In the genomic region with DNA sequence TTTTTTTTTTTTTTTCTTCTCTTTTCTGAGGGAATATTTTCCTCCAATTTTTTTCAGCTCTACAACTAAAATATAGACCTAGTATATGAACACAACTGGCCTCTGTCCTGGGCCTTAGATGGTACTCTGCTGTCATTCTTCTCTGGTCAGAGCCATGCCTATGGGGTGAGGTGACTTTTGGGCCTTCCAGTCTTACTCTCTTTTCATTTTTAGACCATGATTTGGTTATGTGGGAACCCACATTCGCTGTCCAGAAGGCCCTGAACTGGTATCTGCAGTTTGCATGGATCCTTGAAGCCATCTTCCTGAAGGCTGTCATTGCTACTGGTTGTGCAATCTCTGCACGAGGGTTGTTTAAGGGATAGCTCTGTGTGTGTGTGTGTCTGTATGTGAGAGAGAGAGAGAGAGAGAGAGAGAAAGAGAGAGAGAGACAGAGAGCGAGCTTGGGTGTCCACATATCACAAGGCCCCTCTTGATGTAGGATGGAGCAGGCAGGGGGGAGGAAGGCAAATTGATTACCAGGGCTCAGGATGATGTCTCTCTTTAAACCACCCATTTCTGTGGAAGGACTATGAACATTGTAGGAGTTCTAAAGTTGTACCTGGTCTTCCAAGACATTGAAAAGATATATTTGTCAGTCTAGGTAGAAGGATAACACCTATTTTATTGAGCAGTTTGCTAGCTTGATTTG, we compare ENCODE assay signal across 12 cellular contexts. TPM values are rescaled to one million over a fixed set of nuclear protein-coding genes. Genes with fewer than 3 reads are reported as not detected.
DNase-seq lines count a peak whose midpoint lies in the region; ATAC-seq and TF ChIP-seq lines count a peak whose summit lies in the region.
"Had no signal": no experiment of that assay in that cellular context is flagged by ENCODE, and none has a peak within 500 bp of the region (broad histone marks: within the 10 kb centered on the region; RNA-seq: fewer than 3 reads in every experiment).

No MANE protein-coding gene starts in this region.

- H3K79me2 ChIP-seq in DOHH2 (ENCODE audit: control insufficient read depth, low read length) = peaks cover 95% of the 10 kb centered on the region

- 0 out of 2 replicates have a peak, but pooled peaks cover 3% of the 10 kb centered on the region for H4K20me1 ChIP-seq in DOHH2 (ENCODE audit: control insufficient read depth, insufficient read depth, low read depth, low read length)

- H3K9me3 ChIP-seq in DOHH2 (ENCODE audit: control insufficient read depth, insufficient read depth, low read length) (no peaks in the 10 kb centered on the region), RWPE2 (ENCODE audit: severe bottlenecking) (no peaks in the 10 kb centered on the region), skeletal muscle satellite cell (replicated peaks; ENCODE audit: low read length) (no peaks in the 10 kb centered on the region)
- H3K9me3 ChIP-seq: HAP-1, SJCRH30 had no signal

- H3K4me2 ChIP-seq in DOHH2 (ENCODE audit: low read length) = 0 out of 2 replicates have a peak overlapping the region, but pooled peaks have one; percentile 3
- peak overlapping the region; percentile 32 for H3K4me2 ChIP-seq in skeletal muscle satellite cell (ENCODE audit: low read length)

- no peak for ATAC-seq in RWPE2 (ENCODE audit: low read depth)
- no peak for ATAC-seq in GM21360 (IDR thresholded peaks at IDR 0.05; ENCODE audit: unreplicated experiment)

- H3K27me3 ChIP-seq in DOHH2 (ENCODE audit: control insufficient read depth, low read length) (no peaks in the 10 kb centered on the region), RWPE2 (ENCODE audit: insufficient read depth, poor library complexity, severe bottlenecking) (no peaks in the 10 kb centered on the region), skeletal muscle satellite cell (ENCODE audit: control insufficient read depth, insufficient read depth, low read length) (no peaks in the 10 kb centered on the region)
- H3K27me3 ChIP-seq: SJCRH30 had no signal

- H3K9me2 ChIP-seq in DOHH2 (replicated peaks; ENCODE audit: control insufficient read depth, low read length) = no peaks in the 10 kb centered on the region

- no peak overlapping the region for H3K27ac ChIP-seq in DOHH2 (ENCODE audit: low read depth, low read length)
- peak overlapping the region; percentile 99 for H3K27ac ChIP-seq in RWPE2 (ENCODE audit: poor library complexity, severe bottlenecking)
- H3K27ac ChIP-seq in epithelial cell of prostate = peak overlapping the region; percentile 96
- H3K27ac ChIP-seq: SJCRH30 had no signal

- no peak for DNase-seq in RWPE2 (ENCODE audit: low spot score)
- no peak for DNase-seq in epithelial cell of prostate (ENCODE audit: low read depth, low spot score)
- DNase-seq in activated gamma-delta T cell treated with Interleukin-2 at 50 U/mL for 16 hours = no peak
- no peak for DNase-seq in midbrain (lab: John Stamatoyannopoulos, UW)
- DNase-seq: hypothalamus; NCI-H2029 treated with DMSO at 0.1 percent for 48 hours; SJCRH30; stimulated activated CD4-positive, alpha-beta T cell treated with anti-CD3 and anti-CD28 coated beads, Interleukin-4, amount 100 ng/mL, for 24 hours had no signal

- peaks cover 12% of the 10 kb centered on the region; the same call in 1 of the 2 replicates for H3F3A ChIP-seq in DOHH2 (ENCODE audit: control insufficient read depth, insufficient read depth)

- H3K4me3 ChIP-seq in DOHH2 (ENCODE audit: low read length) (no peak overlapping the region), RWPE2 (ENCODE audit: severe bottlenecking) (no peak overlapping the region), skeletal muscle satellite cell (ENCODE audit: low read length) (no peak overlapping the region)
- H3K4me3 ChIP-seq: HAP-1, SJCRH30 had no signal

- no peaks in the 10 kb centered on the region; the same call in 1 of the 2 replicates for H3K36me3 ChIP-seq in DOHH2 (ENCODE audit: control insufficient read depth, low read length)
- H3K36me3 ChIP-seq in RWPE2 (ENCODE audit: low read depth) = peaks cover 54% of the 10 kb centered on the region
- peaks cover 5% of the 10 kb centered on the region for H3K36me3 ChIP-seq in skeletal muscle satellite cell (ENCODE audit: insufficient read depth, low read length)
- H3K36me3 ChIP-seq: HAP-1, SJCRH30 had no signal

- no peak for TF ChIP-seq CTCF in DOHH2 (IDR thresholded peaks at IDR 0.05; ENCODE audit: low read depth, low read length, poor library complexity, severe bottlenecking)
- no peak for TF ChIP-seq CTCF in RWPE2 (IDR thresholded peaks at IDR 0.05; ENCODE audit: poor library complexity, severe bottlenecking)

- peaks cover 91% of the 10 kb centered on the region for H3K4me1 ChIP-seq in DOHH2 (ENCODE audit: control insufficient read depth, low read length)
- H3K4me1 ChIP-seq in RWPE2 (ENCODE audit: insufficient read depth, poor library complexity, severe bottlenecking) = peaks cover 76% of the 10 kb centered on the region
- H3K4me1 ChIP-seq in skeletal muscle satellite cell (ENCODE audit: control insufficient read depth, insufficient read depth, low read length) = peaks cover 80% of the 10 kb centered on the region
- H3K4me1 ChIP-seq: SJCRH30 had no signal

- no peak overlapping the region for H3K9ac ChIP-seq in skeletal muscle satellite cell (ENCODE audit: low read depth, low read length)

RNA-seq across cellular contexts. Expression of gene TGFBR2, which starts 6.9 kb away (rescaled TPM):
- 301 and 350 TPM in 2 replicates for total RNA-seq in skeletal muscle satellite cell (2012; rRNA removed)
